Comparison of ENCODE assay signal across 1 cellular context in genomic region chr11:117842131-117842941, GRCh38.
TF ChIP-seq lines count a peak whose summit lies in the region.

No MANE protein-coding gene starts in this region.

TF ChIP-seq in H1, 55 proteins besides CTCF, POLR2A, EP300 and RAD21:
- no peak for TF ChIP-seq SP4 (IDR thresholded peaks at IDR 0.05; ENCODE audit: low read length)
- no peak for TF ChIP-seq HDAC2 (IDR thresholded peaks at IDR 0.05; ENCODE audit: borderline replicate concordance in 1 of 2, low read depth in 2 of 2, low read length in 2 of 2)
- no peak for TF ChIP-seq EGR1 (IDR thresholded peaks at IDR 0.05; ENCODE audit: borderline replicate concordance, low read depth, low read length)
- no peak for TF ChIP-seq ZNF274 (IDR thresholded peaks at IDR 0.05; ENCODE audit: borderline replicate concordance, extremely low read depth, low read length)
- TF ChIP-seq PHF8 (conservative IDR thresholded peaks at IDR 0.05; ENCODE audit: low read depth, low read length) = no peak
- TF ChIP-seq CEBPB (IDR thresholded peaks at IDR 0.05; ENCODE audit: low read depth, low read length) = no peak
- TF ChIP-seq SUZ12 (IDR thresholded peaks at IDR 0.05; ENCODE audit: low read length) = no peak
